In genomic region chr20:60599381-60599780, GRCh38 we compare ENCODE assay signal across 36 cellular contexts.
"Had no signal": no experiment of that assay in that cellular context is flagged by ENCODE, and none has a peak within 500 bp of the region (broad histone marks: within the 10 kb centered on the region; RNA-seq: fewer than 3 reads in every experiment).

No MANE protein-coding gene starts in this region.

- H3K9me3 ChIP-seq: MG63 had no signal

- H3K36me3 ChIP-seq: MG63 had no signal

- DNase-seq: Karpas-422, Kasumi-1, KBM-7, KG1, MG63, MM.1S, MV-4-11, NCI-H1048, NCI-H1092, NCI-H1092 treated with DMSO at 0.1 percent for 48 hours, NCI-H1105, NCI-H1105 treated with DMSO at 0.1 percent for 48 hours, NCI-H1417, NCI-H1417 treated with DMSO at 0.1 percent for 48 hours, NCI-H1436, NCI-H1436 treated with DMSO at 0.1 percent for 48 hours, NCI-H1694, NCI-H1694 treated with DMSO at 0.1 percent for 48 hours, NCI-H187, NCI-H187 treated with DMSO at 0.1 percent for 48 hours, NCI-H1930, NCI-H2029, NCI-H2029 treated with DMSO at 0.1 percent for 48 hours, NCI-H2081, NCI-H2081 treated with DMSO at 0.1 percent for 48 hours, NCI-H2107, NCI-H2171, NCI-H2171 treated with DMSO at 0.1 percent for 48 hours, NCI-H2227 treated with DMSO at 0.1 percent for 48 hours, NCI-H226, NCI-H345, NCI-H446, NCI-H446 treated with DMSO at 0.1 percent for 48 hours, NCI-H510A, NCI-H510A treated with DMSO at 0.1 percent for 48 hours had no signal

- H3K27me3 ChIP-seq: MG63 had no signal

- H3K9ac ChIP-seq: KMS-11 had no signal

- H3K27ac ChIP-seq: KMS-11 had no signal

- H3K4me3 ChIP-seq: MG63 had no signal

- H3K4me2 ChIP-seq: KMS-11 had no signal
